2 cellular contexts compared by ENCODE assay signal in genomic region chr5:30098940-30099339, GRCh38.
TF ChIP-seq lines count a peak whose summit lies in the region.

No MANE protein-coding gene starts in this region.

TF ChIP-seq in GM23338, 12 proteins besides CTCF, POLR2A, EP300 and RAD21 (continued from another document):
- TF ChIP-seq ZNF462 (CRISPR knock-in tag; IDR thresholded peaks at IDR 0.05) (no peak), ETS1 (IDR thresholded peaks at IDR 0.05) (no peak), NANOG (IDR thresholded peaks at IDR 0.05; ENCODE audit: borderline replicate concordance) (no peak), EZH2 (IDR thresholded peaks at IDR 0.05; ENCODE audit: low read depth, unreplicated experiment) (no peak), ZNF331 (CRISPR knock-in tag; IDR thresholded peaks at IDR 0.05; ENCODE audit: low read depth) (no peak), REST (IDR thresholded peaks at IDR 0.05; ENCODE audit: unreplicated experiment) (no peak), STAT1 (IDR thresholded peaks at IDR 0.05; ENCODE audit: unreplicated experiment) (no peak), POLR2AphosphoS5 (IDR thresholded peaks at IDR 0.05; ENCODE audit: low read depth) (no peak)

TF ChIP-seq in H1, 55 proteins besides CTCF, POLR2A, EP300 and RAD21 (continued from another document):
- no peak for TF ChIP-seq ATF2 (IDR thresholded peaks at IDR 0.05; ENCODE audit: low read length)
TF ChIP-seq in H1: peak in this region for 1.
